ENCODE assay signal across 1 cellular context in genomic region chr1:87132664-87133000, GRCh38.
A peak's percentile ranks its signal among the peaks of the same experiment; 100 is the strongest.
TF ChIP-seq lines count a peak whose summit lies in the region.

No MANE protein-coding gene starts in this region.

TF ChIP-seq in H1, 55 proteins besides CTCF, POLR2A, EP300 and RAD21 (continued from another document):
- TF ChIP-seq POU5F1 (IDR thresholded peaks at IDR 0.05; ENCODE audit: low read depth, low read length) (no peak), EZH2 (IDR thresholded peaks at IDR 0.05; ENCODE audit: low read depth, low read length, severe bottlenecking) (peak; percentile 27), HDAC6 (IDR thresholded peaks at IDR 0.05; ENCODE audit: low read depth, low read length) (no peak)
